ENCODE assay signal across 1 cellular context in the genomic region with DNA sequence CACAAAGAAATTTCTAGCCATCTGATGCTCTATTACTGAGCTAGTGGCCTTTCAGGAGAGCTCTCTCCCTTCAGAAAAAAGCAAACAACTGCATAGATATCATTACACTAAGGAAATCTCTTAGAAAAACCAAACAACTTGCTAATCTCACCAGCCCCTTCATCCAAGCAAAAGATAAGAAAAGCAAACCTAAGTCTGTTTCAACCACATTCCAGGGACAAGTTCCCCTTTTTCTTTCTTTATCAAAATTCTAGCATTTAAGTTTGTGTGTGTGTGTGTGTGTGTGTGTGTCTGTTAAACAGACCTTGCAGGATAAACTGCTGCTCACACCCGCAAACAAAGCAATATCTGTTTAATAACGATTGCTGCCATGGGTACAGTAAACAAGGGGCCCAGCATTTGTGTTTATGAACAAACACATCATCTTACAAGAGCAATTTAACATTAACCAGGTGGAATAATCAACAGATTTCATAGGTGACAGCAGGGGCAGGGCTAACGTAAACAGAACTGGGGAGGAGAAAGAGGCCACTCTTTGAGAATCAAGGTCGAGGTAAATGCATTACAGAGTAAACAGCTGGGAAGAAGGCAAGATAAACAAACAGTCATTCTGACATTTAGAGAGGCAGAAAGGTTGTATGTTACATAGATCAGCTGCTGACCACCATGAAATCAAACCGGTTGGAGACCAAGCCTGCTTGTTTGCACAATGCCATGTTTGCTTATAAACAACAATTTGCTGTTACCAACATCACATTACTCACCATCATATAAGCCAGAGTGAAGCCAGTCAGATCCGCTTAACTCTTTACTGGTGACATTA.
TF ChIP-seq lines count a peak whose summit lies in the region.

No MANE protein-coding gene starts in this region.

TF ChIP-seq in HepG2, 621 proteins besides CTCF, POLR2A, EP300 and RAD21 (continued from another document and continues in another):
- TF ChIP-seq, protein P1, sequence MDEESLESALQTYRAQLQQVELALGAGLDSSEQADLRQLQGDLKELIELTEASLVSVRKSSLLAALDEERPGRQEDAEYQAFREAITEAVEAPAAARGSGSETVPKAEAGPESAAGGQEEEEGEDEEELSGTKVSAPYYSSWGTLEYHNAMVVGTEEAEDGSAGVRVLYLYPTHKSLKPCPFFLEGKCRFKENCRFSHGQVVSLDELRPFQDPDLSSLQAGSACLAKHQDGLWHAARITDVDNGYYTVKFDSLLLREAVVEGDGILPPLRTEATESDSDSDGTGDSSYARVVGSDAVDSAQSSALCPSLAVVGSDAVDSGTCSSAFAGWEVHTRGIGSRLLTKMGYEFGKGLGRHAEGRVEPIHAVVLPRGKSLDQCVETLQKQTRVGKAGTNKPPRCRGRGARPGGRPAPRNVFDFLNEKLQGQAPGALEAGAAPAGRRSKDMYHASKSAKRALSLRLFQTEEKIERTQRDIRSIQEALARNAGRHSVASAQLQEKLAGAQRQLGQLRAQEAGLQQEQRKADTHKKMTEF (CRISPR knock-in tag; IDR thresholded peaks at IDR 0.05), result peak; percentile 95
- TF ChIP-seq, protein P2, sequence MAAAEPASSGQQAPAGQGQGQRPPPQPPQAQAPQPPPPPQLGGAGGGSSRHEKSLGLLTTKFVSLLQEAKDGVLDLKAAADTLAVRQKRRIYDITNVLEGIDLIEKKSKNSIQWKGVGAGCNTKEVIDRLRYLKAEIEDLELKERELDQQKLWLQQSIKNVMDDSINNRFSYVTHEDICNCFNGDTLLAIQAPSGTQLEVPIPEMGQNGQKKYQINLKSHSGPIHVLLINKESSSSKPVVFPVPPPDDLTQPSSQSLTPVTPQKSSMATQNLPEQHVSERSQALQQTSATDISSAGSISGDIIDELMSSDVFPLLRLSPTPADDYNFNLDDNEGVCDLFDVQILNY (CRISPR knock-in tag; conservative IDR thresholded peaks at IDR 0.05), result no peak
- peak; percentile 93; the same call in 1 of the 2 replicates for TF ChIP-seq SALL1 (CRISPR knock-in tag; IDR thresholded peaks at IDR 0.05)
- no peak for TF ChIP-seq STAT5B (CRISPR knock-in tag; IDR thresholded peaks at IDR 0.05)
- TF ChIP-seq, protein P3, sequence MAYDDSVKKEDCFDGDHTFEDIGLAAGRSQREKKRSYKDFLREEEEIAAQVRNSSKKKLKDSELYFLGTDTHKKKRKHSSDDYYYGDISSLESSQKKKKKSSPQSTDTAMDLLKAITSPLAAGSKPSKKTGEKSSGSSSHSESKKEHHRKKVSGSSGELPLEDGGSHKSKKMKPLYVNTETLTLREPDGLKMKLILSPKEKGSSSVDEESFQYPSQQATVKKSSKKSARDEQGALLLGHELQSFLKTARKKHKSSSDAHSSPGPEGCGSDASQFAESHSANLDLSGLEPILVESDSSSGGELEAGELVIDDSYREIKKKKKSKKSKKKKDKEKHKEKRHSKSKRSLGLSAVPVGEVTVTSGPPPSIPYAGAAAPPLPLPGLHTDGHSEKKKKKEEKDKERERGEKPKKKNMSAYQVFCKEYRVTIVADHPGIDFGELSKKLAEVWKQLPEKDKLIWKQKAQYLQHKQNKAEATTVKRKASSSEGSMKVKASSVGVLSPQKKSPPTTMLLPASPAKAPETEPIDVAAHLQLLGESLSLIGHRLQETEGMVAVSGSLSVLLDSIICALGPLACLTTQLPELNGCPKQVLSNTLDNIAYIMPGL (CRISPR knock-in tag; IDR thresholded peaks at IDR 0.05; ENCODE audit: borderline replicate concordance in 1 of 2, low read depth in 1 of 2), result peak; percentile 12 to 78; a peak in 2 of 4 replicates
- TF ChIP-seq, protein P4, sequence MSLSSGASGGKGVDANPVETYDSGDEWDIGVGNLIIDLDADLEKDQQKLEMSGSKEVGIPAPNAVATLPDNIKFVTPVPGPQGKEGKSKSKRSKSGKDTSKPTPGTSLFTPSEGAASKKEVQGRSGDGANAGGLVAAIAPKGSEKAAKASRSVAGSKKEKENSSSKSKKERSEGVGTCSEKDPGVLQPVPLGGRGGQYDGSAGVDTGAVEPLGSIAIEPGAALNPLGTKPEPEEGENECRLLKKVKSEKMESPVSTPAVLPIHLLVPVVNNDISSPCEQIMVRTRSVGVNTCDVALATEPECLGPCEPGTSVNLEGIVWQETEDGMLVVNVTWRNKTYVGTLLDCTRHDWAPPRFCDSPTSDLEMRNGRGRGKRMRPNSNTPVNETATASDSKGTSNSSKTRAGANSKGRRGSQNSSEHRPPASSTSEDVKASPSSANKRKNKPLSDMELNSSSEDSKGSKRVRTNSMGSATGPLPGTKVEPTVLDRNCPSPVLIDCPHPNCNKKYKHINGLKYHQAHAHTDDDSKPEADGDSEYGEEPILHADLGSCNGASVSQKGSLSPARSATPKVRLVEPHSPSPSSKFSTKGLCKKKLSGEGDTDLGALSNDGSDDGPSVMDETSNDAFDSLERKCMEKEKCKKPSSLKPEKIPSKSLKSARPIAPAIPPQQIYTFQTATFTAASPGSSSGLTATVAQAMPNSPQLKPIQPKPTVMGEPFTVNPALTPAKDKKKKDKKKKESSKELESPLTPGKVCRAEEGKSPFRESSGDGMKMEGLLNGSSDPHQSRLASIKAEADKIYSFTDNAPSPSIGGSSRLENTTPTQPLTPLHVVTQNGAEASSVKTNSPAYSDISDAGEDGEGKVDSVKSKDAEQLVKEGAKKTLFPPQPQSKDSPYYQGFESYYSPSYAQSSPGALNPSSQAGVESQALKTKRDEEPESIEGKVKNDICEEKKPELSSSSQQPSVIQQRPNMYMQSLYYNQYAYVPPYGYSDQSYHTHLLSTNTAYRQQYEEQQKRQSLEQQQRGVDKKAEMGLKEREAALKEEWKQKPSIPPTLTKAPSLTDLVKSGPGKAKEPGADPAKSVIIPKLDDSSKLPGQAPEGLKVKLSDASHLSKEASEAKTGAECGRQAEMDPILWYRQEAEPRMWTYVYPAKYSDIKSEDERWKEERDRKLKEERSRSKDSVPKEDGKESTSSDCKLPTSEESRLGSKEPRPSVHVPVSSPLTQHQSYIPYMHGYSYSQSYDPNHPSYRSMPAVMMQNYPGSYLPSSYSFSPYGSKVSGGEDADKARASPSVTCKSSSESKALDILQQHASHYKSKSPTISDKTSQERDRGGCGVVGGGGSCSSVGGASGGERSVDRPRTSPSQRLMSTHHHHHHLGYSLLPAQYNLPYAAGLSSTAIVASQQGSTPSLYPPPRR (CRISPR knock-in tag; IDR thresholded peaks at IDR 0.05; ENCODE audit: borderline replicate concordance), result peak; percentile 99
- TF ChIP-seq, protein P5, sequence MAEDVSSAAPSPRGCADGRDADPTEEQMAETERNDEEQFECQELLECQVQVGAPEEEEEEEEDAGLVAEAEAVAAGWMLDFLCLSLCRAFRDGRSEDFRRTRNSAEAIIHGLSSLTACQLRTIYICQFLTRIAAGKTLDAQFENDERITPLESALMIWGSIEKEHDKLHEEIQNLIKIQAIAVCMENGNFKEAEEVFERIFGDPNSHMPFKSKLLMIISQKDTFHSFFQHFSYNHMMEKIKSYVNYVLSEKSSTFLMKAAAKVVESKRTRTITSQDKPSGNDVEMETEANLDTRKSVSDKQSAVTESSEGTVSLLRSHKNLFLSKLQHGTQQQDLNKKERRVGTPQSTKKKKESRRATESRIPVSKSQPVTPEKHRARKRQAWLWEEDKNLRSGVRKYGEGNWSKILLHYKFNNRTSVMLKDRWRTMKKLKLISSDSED (CRISPR knock-in tag; IDR thresholded peaks at IDR 0.05), result no peak
- TF ChIP-seq CBX5 (CRISPR knock-in tag; IDR thresholded peaks at IDR 0.05; ENCODE audit: borderline replicate concordance), result 0 out of 2 replicates have a peak, but pooled peaks have one; percentile 40
- no peak for TF ChIP-seq MTF1 (CRISPR knock-in tag; IDR thresholded peaks at IDR 0.05)
- peak; percentile 87 for TF ChIP-seq ASH2L (IDR thresholded peaks at IDR 0.05; ENCODE audit: insufficient read length, low read depth, low read length)
- TF ChIP-seq, protein P6, sequence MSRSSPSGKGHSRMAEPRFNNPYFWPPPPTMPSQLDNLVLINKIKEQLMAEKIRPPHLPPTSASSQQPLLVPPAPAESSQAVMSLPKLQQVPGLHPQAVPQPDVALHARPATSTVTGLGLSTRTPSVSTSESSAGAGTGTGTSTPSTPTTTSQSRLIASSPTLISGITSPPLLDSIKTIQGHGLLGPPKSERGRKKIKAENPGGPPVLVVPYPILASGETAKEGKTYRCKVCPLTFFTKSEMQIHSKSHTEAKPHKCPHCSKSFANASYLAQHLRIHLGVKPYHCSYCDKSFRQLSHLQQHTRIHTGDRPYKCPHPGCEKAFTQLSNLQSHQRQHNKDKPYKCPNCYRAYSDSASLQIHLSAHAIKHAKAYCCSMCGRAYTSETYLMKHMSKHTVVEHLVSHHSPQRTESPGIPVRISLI (CRISPR knock-in tag; IDR thresholded peaks at IDR 0.05; ENCODE audit: borderline replicate concordance), result peak; percentile 85
- peak; percentile 88 for TF ChIP-seq ZSCAN30 (CRISPR knock-in tag; IDR thresholded peaks at IDR 0.05)
- no peak for TF ChIP-seq ZNF598 (CRISPR knock-in tag; IDR thresholded peaks at IDR 0.05; ENCODE audit: borderline replicate concordance)
- TF ChIP-seq, protein P7, sequence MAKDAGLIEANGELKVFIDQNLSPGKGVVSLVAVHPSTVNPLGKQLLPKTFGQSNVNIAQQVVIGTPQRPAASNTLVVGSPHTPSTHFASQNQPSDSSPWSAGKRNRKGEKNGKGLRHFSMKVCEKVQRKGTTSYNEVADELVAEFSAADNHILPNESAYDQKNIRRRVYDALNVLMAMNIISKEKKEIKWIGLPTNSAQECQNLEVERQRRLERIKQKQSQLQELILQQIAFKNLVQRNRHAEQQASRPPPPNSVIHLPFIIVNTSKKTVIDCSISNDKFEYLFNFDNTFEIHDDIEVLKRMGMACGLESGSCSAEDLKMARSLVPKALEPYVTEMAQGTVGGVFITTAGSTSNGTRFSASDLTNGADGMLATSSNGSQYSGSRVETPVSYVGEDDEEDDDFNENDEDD (CRISPR knock-in tag; IDR thresholded peaks at IDR 0.05; ENCODE audit: borderline replicate concordance), result no peak
- no peak for TF ChIP-seq MIER2 (CRISPR knock-in tag; IDR thresholded peaks at IDR 0.05)
- no peak for TF ChIP-seq KDM4B (CRISPR knock-in tag; IDR thresholded peaks at IDR 0.05)
- no peak for TF ChIP-seq KMT2B (CRISPR knock-in tag; IDR thresholded peaks at IDR 0.05)
- TF ChIP-seq, protein P8, sequence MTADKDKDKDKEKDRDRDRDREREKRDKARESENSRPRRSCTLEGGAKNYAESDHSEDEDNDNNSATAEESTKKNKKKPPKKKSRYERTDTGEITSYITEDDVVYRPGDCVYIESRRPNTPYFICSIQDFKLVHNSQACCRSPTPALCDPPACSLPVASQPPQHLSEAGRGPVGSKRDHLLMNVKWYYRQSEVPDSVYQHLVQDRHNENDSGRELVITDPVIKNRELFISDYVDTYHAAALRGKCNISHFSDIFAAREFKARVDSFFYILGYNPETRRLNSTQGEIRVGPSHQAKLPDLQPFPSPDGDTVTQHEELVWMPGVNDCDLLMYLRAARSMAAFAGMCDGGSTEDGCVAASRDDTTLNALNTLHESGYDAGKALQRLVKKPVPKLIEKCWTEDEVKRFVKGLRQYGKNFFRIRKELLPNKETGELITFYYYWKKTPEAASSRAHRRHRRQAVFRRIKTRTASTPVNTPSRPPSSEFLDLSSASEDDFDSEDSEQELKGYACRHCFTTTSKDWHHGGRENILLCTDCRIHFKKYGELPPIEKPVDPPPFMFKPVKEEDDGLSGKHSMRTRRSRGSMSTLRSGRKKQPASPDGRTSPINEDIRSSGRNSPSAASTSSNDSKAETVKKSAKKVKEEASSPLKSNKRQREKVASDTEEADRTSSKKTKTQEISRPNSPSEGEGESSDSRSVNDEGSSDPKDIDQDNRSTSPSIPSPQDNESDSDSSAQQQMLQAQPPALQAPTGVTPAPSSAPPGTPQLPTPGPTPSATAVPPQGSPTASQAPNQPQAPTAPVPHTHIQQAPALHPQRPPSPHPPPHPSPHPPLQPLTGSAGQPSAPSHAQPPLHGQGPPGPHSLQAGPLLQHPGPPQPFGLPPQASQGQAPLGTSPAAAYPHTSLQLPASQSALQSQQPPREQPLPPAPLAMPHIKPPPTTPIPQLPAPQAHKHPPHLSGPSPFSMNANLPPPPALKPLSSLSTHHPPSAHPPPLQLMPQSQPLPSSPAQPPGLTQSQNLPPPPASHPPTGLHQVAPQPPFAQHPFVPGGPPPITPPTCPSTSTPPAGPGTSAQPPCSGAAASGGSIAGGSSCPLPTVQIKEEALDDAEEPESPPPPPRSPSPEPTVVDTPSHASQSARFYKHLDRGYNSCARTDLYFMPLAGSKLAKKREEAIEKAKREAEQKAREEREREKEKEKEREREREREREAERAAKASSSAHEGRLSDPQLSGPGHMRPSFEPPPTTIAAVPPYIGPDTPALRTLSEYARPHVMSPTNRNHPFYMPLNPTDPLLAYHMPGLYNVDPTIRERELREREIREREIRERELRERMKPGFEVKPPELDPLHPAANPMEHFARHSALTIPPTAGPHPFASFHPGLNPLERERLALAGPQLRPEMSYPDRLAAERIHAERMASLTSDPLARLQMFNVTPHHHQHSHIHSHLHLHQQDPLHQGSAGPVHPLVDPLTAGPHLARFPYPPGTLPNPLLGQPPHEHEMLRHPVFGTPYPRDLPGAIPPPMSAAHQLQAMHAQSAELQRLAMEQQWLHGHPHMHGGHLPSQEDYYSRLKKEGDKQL (CRISPR knock-in tag; IDR thresholded peaks at IDR 0.05; ENCODE audit: low read depth), result peak; percentile 96; the same call in 1 of the 2 replicates
- TF ChIP-seq TCF7L2 (IDR thresholded peaks at IDR 0.05; ENCODE audit: low read depth, low read length), result peak; percentile 47
- TF ChIP-seq, protein P9, sequence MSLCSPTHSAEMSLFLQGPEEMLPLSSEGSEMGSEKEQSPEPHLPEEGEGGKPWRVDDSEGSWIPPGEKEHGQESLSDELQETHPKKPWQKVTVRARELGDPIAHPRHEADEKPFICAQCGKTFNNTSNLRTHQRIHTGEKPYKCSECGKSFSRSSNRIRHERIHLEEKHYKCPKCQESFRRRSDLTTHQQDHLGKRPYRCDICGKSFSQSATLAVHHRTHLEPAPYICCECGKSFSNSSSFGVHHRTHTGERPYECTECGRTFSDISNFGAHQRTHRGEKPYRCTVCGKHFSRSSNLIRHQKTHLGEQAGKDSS (CRISPR knock-in tag; IDR thresholded peaks at IDR 0.05; ENCODE audit: borderline replicate concordance, low read depth), result peak; percentile 59; the same call in 1 of the 2 replicates
- TF ChIP-seq, protein P10, sequence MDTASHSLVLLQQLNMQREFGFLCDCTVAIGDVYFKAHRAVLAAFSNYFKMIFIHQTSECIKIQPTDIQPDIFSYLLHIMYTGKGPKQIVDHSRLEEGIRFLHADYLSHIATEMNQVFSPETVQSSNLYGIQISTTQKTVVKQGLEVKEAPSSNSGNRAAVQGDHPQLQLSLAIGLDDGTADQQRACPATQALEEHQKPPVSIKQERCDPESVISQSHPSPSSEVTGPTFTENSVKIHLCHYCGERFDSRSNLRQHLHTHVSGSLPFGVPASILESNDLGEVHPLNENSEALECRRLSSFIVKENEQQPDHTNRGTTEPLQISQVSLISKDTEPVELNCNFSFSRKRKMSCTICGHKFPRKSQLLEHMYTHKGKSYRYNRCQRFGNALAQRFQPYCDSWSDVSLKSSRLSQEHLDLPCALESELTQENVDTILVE (CRISPR knock-in tag; IDR thresholded peaks at IDR 0.05), result peak; percentile 86
- no peak for TF ChIP-seq ZNF567 (CRISPR knock-in tag; IDR thresholded peaks at IDR 0.05; ENCODE audit: borderline replicate concordance)
- TF ChIP-seq, protein P11, sequence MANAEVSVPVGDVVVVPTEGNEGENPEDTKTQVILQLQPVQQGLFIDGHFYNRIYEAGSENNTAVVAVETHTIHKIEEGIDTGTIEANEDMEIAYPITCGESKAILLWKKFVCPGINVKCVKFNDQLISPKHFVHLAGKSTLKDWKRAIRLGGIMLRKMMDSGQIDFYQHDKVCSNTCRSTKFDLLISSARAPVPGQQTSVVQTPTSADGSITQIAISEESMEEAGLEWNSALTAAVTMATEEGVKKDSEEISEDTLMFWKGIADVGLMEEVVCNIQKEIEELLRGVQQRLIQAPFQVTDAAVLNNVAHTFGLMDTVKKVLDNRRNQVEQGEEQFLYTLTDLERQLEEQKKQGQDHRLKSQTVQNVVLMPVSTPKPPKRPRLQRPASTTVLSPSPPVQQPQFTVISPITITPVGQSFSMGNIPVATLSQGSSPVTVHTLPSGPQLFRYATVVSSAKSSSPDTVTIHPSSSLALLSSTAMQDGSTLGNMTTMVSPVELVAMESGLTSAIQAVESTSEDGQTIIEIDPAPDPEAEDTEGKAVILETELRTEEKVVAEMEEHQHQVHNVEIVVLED (CRISPR knock-in tag; IDR thresholded peaks at IDR 0.05; ENCODE audit: borderline replicate concordance), result no peak
- peak; percentile 86 for TF ChIP-seq POGZ (CRISPR knock-in tag; IDR thresholded peaks at IDR 0.05)
- TF ChIP-seq ZEB1 (IDR thresholded peaks at IDR 0.05; ENCODE audit: insufficient replicate concordance, low read depth), result peak; percentile 59
